ENCODE assay signal across 1 cellular context in the genomic region with DNA sequence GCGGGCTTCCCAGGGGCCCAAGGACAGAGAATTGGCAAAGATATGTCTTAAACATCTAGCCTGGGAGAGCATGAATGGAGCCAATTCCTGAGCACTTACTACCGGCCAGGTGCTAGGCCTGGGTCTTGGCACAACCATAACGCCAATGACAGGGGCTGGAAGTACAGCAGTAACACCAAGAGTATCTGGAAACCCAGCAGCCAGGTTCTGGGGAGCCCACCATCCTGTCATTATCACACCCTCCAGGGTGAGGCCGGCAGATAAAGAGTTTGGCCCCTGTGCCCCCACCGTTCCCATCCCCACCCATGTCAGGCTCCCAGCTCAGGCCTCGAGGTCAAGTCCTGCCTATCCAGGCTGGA.
TF ChIP-seq lines count a peak whose summit lies in the region.

No MANE protein-coding gene starts in this region.

TF ChIP-seq in GM23338, 12 proteins besides CTCF, POLR2A, EP300 and RAD21 (continued from another document):
- TF ChIP-seq, protein P1, sequence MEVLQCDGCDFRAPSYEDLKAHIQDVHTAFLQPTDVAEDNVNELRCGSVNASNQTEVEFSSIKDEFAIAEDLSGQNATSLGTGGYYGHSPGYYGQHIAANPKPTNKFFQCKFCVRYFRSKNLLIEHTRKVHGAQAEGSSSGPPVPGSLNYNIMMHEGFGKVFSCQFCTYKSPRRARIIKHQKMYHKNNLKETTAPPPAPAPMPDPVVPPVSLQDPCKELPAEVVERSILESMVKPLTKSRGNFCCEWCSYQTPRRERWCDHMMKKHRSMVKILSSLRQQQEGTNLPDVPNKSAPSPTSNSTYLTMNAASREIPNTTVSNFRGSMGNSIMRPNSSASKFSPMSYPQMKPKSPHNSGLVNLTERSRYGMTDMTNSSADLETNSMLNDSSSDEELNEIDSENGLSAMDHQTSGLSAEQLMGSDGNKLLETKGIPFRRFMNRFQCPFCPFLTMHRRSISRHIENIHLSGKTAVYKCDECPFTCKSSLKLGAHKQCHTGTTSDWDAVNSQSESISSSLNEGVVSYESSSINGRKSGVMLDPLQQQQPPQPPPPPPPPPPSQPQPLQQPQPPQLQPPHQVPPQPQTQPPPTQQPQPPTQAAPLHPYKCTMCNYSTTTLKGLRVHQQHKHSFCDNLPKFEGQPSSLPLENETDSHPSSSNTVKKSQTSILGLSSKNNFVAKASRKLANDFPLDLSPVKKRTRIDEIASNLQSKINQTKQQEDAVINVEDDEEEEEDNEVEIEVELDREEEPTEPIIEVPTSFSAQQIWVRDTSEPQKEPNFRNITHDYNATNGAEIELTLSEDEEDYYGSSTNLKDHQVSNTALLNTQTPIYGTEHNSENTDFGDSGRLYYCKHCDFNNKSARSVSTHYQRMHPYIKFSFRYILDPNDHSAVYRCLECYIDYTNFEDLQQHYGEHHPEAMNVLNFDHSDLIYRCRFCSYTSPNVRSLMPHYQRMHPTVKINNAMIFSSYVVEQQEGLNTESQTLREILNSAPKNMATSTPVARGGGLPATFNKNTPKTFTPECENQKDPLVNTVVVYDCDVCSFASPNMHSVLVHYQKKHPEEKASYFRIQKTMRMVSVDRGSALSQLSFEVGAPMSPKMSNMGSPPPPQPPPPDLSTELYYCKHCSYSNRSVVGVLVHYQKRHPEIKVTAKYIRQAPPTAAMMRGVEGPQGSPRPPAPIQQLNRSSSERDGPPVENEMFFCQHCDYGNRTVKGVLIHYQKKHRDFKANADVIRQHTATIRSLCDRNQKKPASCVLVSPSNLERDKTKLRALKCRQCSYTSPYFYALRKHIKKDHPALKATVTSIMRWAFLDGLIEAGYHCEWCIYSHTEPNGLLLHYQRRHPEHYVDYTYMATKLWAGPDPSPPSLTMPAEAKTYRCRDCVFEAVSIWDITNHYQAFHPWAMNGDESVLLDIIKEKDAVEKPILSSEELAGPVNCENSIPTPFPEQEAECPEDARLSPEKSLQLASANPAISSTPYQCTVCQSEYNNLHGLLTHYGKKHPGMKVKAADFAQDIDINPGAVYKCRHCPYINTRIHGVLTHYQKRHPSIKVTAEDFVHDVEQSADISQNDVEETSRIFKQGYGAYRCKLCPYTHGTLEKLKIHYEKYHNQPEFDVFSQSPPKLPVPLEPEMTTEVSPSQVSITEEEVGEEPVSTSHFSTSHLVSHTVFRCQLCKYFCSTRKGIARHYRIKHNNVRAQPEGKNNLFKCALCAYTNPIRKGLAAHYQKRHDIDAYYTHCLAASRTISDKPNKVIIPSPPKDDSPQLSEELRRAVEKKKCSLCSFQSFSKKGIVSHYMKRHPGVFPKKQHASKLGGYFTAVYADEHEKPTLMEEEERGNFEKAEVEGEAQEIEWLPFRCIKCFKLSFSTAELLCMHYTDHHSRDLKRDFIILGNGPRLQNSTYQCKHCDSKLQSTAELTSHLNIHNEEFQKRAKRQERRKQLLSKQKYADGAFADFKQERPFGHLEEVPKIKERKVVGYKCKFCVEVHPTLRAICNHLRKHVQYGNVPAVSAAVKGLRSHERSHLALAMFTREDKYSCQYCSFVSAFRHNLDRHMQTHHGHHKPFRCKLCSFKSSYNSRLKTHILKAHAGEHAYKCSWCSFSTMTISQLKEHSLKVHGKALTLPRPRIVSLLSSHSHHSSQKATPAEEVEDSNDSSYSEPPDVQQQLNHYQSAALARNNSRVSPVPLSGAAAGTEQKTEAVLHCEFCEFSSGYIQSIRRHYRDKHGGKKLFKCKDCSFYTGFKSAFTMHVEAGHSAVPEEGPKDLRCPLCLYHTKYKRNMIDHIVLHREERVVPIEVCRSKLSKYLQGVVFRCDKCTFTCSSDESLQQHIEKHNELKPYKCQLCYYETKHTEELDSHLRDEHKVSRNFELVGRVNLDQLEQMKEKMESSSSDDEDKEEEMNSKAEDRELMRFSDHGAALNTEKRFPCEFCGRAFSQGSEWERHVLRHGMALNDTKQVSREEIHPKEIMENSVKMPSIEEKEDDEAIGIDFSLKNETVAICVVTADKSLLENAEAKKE (CRISPR knock-in tag; IDR thresholded peaks at IDR 0.05): no peak
- TF ChIP-seq JUNB (IDR thresholded peaks at IDR 0.05; ENCODE audit: unreplicated experiment) (no peak), REST (IDR thresholded peaks at IDR 0.05; ENCODE audit: unreplicated experiment) (no peak), POLR2AphosphoS5 (IDR thresholded peaks at IDR 0.05; ENCODE audit: low read depth) (no peak), ZNF331 (CRISPR knock-in tag; IDR thresholded peaks at IDR 0.05; ENCODE audit: low read depth) (no peak), STAT1 (IDR thresholded peaks at IDR 0.05; ENCODE audit: unreplicated experiment) (no peak), CREB1 (CRISPR knock-in tag; IDR thresholded peaks at IDR 0.05; ENCODE audit: low read depth) (no peak), ZNF114 (CRISPR knock-in tag; IDR thresholded peaks at IDR 0.05) (no peak), EZH2 (IDR thresholded peaks at IDR 0.05; ENCODE audit: low read depth, unreplicated experiment) (no peak), NANOG (IDR thresholded peaks at IDR 0.05; ENCODE audit: borderline replicate concordance) (no peak)
- TF ChIP-seq, protein P2, sequence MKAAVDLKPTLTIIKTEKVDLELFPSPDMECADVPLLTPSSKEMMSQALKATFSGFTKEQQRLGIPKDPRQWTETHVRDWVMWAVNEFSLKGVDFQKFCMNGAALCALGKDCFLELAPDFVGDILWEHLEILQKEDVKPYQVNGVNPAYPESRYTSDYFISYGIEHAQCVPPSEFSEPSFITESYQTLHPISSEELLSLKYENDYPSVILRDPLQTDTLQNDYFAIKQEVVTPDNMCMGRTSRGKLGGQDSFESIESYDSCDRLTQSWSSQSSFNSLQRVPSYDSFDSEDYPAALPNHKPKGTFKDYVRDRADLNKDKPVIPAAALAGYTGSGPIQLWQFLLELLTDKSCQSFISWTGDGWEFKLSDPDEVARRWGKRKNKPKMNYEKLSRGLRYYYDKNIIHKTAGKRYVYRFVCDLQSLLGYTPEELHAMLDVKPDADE (IDR thresholded peaks at IDR 0.05): no peak
